In the genomic region with DNA sequence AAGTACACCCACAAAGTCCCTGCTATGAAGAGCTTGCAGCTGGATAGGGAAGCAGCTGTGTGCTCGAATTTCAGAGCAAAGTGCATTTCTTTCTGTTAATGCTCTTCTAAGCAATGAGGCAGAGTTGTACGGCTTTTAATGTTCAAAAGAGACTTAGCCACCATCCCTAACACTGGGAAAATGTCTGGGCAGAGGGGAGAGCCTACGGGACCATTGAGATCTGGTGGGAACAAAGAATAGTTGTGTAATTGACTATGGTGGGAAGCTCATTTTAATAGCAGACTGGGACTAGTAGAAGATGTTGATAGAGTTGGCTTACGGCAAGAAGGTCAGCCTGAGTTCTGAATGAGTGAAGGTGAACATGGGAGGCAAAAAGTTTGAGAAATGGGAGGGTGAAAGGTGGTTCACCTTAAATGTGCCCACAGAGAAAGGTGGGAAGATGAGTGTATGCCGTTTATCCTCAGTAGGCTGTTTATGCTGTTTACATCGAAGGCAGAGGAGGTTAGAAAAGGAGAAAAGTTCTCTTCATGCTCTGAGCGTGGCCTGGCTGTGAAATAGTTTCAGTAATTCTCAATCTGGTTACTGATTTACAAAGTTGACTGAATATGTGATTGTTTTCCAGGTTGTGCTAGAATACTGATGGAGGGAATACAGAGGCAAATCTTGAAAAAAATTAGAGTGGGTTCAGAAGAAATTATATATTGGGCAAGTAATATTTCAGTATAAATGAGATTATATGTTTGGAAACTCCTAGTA, we compare ENCODE assay signal across 1 cellular context.
TF ChIP-seq lines count a peak whose summit lies in the region.

No MANE protein-coding gene starts in this region.

TF ChIP-seq in HepG2, 621 proteins besides CTCF, POLR2A, EP300 and RAD21 (continued from another document and continues in another):
- TF ChIP-seq SRSF9 (IDR thresholded peaks at IDR 0.05; ENCODE audit: borderline replicate concordance, insufficient read depth, low read depth, low read length, poor library complexity, severe bottlenecking), result no peak
- TF ChIP-seq ZNF101 (CRISPR knock-in tag; IDR thresholded peaks at IDR 0.05; ENCODE audit: borderline replicate concordance, low read depth), result no peak
- TF ChIP-seq RFX5 (IDR thresholded peaks at IDR 0.05; ENCODE audit: low read depth, low read length), result no peak
- no peak for TF ChIP-seq ZNF143 (CRISPR knock-in tag; IDR thresholded peaks at IDR 0.05)
- TF ChIP-seq ZNF260 (CRISPR knock-in tag; IDR thresholded peaks at IDR 0.05; ENCODE audit: borderline replicate concordance, low read depth), result no peak
- TF ChIP-seq SIX4 (CRISPR knock-in tag; IDR thresholded peaks at IDR 0.05), result peak; percentile 68; the same call in 1 of the 2 replicates
- 0 out of 2 replicates have a peak, but pooled peaks have one; percentile 11 for TF ChIP-seq HDAC1 (CRISPR knock-in tag; IDR thresholded peaks at IDR 0.05)
- TF ChIP-seq ZFP41 (CRISPR knock-in tag; IDR thresholded peaks at IDR 0.05; ENCODE audit: borderline replicate concordance), result no peak
- TF ChIP-seq MEIS1 (CRISPR knock-in tag; IDR thresholded peaks at IDR 0.05; ENCODE audit: borderline replicate concordance), result no peak
- no peak for TF ChIP-seq GLMP (CRISPR knock-in tag; IDR thresholded peaks at IDR 0.05; ENCODE audit: borderline replicate concordance)
- no peak for TF ChIP-seq ZNF788 (CRISPR knock-in tag; IDR thresholded peaks at IDR 0.05; ENCODE audit: borderline replicate concordance)
- 0 out of 2 replicates have a peak, but pooled peaks have one; percentile 28 for TF ChIP-seq YEATS4 (CRISPR knock-in tag; IDR thresholded peaks at IDR 0.05; ENCODE audit: borderline replicate concordance)
- no peak for TF ChIP-seq JDP2 (CRISPR knock-in tag; IDR thresholded peaks at IDR 0.05; ENCODE audit: borderline replicate concordance)
- TF ChIP-seq ZNF616 (CRISPR knock-in tag; IDR thresholded peaks at IDR 0.05; ENCODE audit: low read depth), result no peak
- no peak for TF ChIP-seq ETV5 (CRISPR knock-in tag; IDR thresholded peaks at IDR 0.05; ENCODE audit: borderline replicate concordance)
- no peak for TF ChIP-seq KDM6A (CRISPR knock-in tag; IDR thresholded peaks at IDR 0.05; ENCODE audit: low read depth)
- TF ChIP-seq ZNF879 (CRISPR knock-in tag; IDR thresholded peaks at IDR 0.05), result no peak
- TF ChIP-seq AKAP8 (CRISPR knock-in tag; IDR thresholded peaks at IDR 0.05), result no peak
- TF ChIP-seq FOXC1 (CRISPR knock-in tag; IDR thresholded peaks at IDR 0.05; ENCODE audit: borderline replicate concordance), result peak; percentile 41; the same call in 1 of the 2 replicates
- TF ChIP-seq ZNF546 (CRISPR knock-in tag; conservative IDR thresholded peaks at IDR 0.05), result no peak
- TF ChIP-seq, protein P1, sequence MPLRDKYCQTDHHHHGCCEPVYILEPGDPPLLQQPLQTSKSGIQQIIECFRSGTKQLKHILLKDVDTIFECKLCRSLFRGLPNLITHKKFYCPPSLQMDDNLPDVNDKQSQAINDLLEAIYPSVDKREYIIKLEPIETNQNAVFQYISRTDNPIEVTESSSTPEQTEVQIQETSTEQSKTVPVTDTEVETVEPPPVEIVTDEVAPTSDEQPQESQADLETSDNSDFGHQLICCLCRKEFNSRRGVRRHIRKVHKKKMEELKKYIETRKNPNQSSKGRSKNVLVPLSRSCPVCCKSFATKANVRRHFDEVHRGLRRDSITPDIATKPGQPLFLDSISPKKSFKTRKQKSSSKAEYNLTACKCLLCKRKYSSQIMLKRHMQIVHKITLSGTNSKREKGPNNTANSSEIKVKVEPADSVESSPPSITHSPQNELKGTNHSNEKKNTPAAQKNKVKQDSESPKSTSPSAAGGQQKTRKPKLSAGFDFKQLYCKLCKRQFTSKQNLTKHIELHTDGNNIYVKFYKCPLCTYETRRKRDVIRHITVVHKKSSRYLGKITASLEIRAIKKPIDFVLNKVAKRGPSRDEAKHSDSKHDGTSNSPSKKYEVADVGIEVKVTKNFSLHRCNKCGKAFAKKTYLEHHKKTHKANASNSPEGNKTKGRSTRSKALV (CRISPR knock-in tag; IDR thresholded peaks at IDR 0.05), result peak; percentile 70; the same call in 1 of the 2 replicates
- TF ChIP-seq, protein P2, sequence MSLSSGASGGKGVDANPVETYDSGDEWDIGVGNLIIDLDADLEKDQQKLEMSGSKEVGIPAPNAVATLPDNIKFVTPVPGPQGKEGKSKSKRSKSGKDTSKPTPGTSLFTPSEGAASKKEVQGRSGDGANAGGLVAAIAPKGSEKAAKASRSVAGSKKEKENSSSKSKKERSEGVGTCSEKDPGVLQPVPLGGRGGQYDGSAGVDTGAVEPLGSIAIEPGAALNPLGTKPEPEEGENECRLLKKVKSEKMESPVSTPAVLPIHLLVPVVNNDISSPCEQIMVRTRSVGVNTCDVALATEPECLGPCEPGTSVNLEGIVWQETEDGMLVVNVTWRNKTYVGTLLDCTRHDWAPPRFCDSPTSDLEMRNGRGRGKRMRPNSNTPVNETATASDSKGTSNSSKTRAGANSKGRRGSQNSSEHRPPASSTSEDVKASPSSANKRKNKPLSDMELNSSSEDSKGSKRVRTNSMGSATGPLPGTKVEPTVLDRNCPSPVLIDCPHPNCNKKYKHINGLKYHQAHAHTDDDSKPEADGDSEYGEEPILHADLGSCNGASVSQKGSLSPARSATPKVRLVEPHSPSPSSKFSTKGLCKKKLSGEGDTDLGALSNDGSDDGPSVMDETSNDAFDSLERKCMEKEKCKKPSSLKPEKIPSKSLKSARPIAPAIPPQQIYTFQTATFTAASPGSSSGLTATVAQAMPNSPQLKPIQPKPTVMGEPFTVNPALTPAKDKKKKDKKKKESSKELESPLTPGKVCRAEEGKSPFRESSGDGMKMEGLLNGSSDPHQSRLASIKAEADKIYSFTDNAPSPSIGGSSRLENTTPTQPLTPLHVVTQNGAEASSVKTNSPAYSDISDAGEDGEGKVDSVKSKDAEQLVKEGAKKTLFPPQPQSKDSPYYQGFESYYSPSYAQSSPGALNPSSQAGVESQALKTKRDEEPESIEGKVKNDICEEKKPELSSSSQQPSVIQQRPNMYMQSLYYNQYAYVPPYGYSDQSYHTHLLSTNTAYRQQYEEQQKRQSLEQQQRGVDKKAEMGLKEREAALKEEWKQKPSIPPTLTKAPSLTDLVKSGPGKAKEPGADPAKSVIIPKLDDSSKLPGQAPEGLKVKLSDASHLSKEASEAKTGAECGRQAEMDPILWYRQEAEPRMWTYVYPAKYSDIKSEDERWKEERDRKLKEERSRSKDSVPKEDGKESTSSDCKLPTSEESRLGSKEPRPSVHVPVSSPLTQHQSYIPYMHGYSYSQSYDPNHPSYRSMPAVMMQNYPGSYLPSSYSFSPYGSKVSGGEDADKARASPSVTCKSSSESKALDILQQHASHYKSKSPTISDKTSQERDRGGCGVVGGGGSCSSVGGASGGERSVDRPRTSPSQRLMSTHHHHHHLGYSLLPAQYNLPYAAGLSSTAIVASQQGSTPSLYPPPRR (CRISPR knock-in tag; IDR thresholded peaks at IDR 0.05; ENCODE audit: borderline replicate concordance), result no peak
- 0 out of 2 replicates have a peak, but pooled peaks have one; percentile 29 for TF ChIP-seq DRAP1 (CRISPR knock-in tag; IDR thresholded peaks at IDR 0.05)
- no peak for TF ChIP-seq ZNF639 (CRISPR knock-in tag; conservative IDR thresholded peaks at IDR 0.05)
- TF ChIP-seq POLR2AphosphoS2 (IDR thresholded peaks at IDR 0.05; ENCODE audit: low read depth, low read length), result no peak
- no peak for TF ChIP-seq ZNF282 (IDR thresholded peaks at IDR 0.05; ENCODE audit: partially characterized antibody)
- 0 out of 2 replicates have a peak, but pooled peaks have one; percentile 15 for TF ChIP-seq HOMEZ (CRISPR knock-in tag; IDR thresholded peaks at IDR 0.05; ENCODE audit: low read depth)
- no peak for TF ChIP-seq ZNF30 (CRISPR knock-in tag; IDR thresholded peaks at IDR 0.05)
- TF ChIP-seq ZNF878 (CRISPR knock-in tag; IDR thresholded peaks at IDR 0.05), result no peak
- no peak for TF ChIP-seq ZNF512 (CRISPR knock-in tag; IDR thresholded peaks at IDR 0.05)
- TF ChIP-seq ZNF770 (CRISPR knock-in tag; IDR thresholded peaks at IDR 0.05), result no peak
- TF ChIP-seq PAXIP1 (CRISPR knock-in tag; conservative IDR thresholded peaks at IDR 0.05), result peak; percentile 12; the same call in 1 of the 2 replicates
- TF ChIP-seq ATF7 (IDR thresholded peaks at IDR 0.05), result no peak
- no peak for TF ChIP-seq ATF7 (CRISPR knock-in tag; IDR thresholded peaks at IDR 0.05)
- TF ChIP-seq MYC (CRISPR knock-in tag; IDR thresholded peaks at IDR 0.05; ENCODE audit: borderline replicate concordance), result no peak
- TF ChIP-seq SALL2 (CRISPR knock-in tag; IDR thresholded peaks at IDR 0.05), result no peak
- no peak for TF ChIP-seq ZNF24 (IDR thresholded peaks at IDR 0.05)
- TF ChIP-seq MIER3 (CRISPR knock-in tag; IDR thresholded peaks at IDR 0.05; ENCODE audit: borderline replicate concordance), result no peak
- no peak for TF ChIP-seq ARNT2 (CRISPR knock-in tag; IDR thresholded peaks at IDR 0.05; ENCODE audit: low read depth)
- TF ChIP-seq ZNF841 (CRISPR knock-in tag; IDR thresholded peaks at IDR 0.05; ENCODE audit: borderline replicate concordance), result no peak
